In genomic region chr6:12576389-12576788, GRCh38 we compare ENCODE assay signal across 16 cellular contexts.
DNase-seq lines count a peak whose midpoint lies in the region; FAIRE-seq and TF ChIP-seq lines count a peak whose summit lies in the region.
"Had no signal": no experiment of that assay in that cellular context is flagged by ENCODE, and none has a peak within 500 bp of the region (broad histone marks: within the 10 kb centered on the region; RNA-seq: fewer than 3 reads in every experiment).

No MANE protein-coding gene starts in this region.

- H2BK5ac ChIP-seq in mesendoderm (ENCODE audit: low read length), result no peak overlapping the region

- H2BK120ac ChIP-seq in mesendoderm (ENCODE audit: low read depth, low read length), result no peak overlapping the region

- H4K20me1 ChIP-seq in GM23248 (ENCODE audit: insufficient read depth) (no peaks in the 10 kb centered on the region), fibroblast of lung (ENCODE audit: control insufficient read depth, extremely low read depth, insufficient read depth, low read length) (no peaks in the 10 kb centered on the region)

- no peak overlapping the region for H2AK5ac ChIP-seq in mesendoderm (ENCODE audit: low read length)

- no peak overlapping the region for H4K5ac ChIP-seq in mesendoderm (ENCODE audit: low read length)

- FAIRE-seq in TTC549 (lab: Jason Lieb, UNC), result peak; percentile 83
- FAIRE-seq: GM12878 had no signal

- H3K4me1 ChIP-seq in GM23248 (ENCODE audit: insufficient read depth) (peaks cover 52% of the 10 kb centered on the region), fibroblast of lung (ENCODE audit: control insufficient read depth, extremely low read depth, insufficient read depth, low read length) (peaks cover 13% of the 10 kb centered on the region), BE2C (no peaks in the 10 kb centered on the region), ascending aorta (peaks cover 0 to 4% of the 10 kb centered on the region in 2 donors), mesendoderm (ENCODE audit: control insufficient read depth, low read depth, low read length) (no peaks in the 10 kb centered on the region)
- H3K4me1 ChIP-seq: parathyroid adenoma had no signal

- H4K8ac ChIP-seq in mesendoderm (ENCODE audit: low read depth, low read length), result no peak overlapping the region

- WGBS in GM23248 (ENCODE audit: low coverage in 1 of 2, low lambda C conversion rate in 2 of 2, missing lambda C conversion rate in 2 of 2), 2 experiments, result 34 to 49% methylated on average over 2 of the region's 2 CpGs
- WGBS in mesendoderm (ENCODE audit: extremely low coverage, insufficient coverage, low lambda C conversion rate), result no CpG with 5 or more reads among the region's 2 CpGs

- no peak overlapping the region for H3K56ac ChIP-seq in mesendoderm (ENCODE audit: low read length)

- H3K9ac ChIP-seq in GM23248 (no peak overlapping the region), fibroblast of lung (ENCODE audit: insufficient read depth, low read length) (no peak overlapping the region), mesendoderm (ENCODE audit: low read length) (no peak overlapping the region)
- H3K9ac ChIP-seq: parathyroid adenoma had no signal

- H3K9me2 ChIP-seq in GM23248 (ENCODE audit: insufficient read depth), result no peaks in the 10 kb centered on the region

- H3F3A ChIP-seq in GM23248 (ENCODE audit: insufficient read depth), result peaks cover 37% of the 10 kb centered on the region

- H3K27ac ChIP-seq in GM23248 (no peak overlapping the region), fibroblast of lung (ENCODE audit: insufficient read depth, low read length) (no peak overlapping the region), ascending aorta (no peak overlapping the region), mesendoderm (ENCODE audit: low read depth, low read length) (no peak overlapping the region)
- H3K27ac ChIP-seq: C4-2B, parathyroid adenoma had no signal

- H3K4ac ChIP-seq in mesendoderm (ENCODE audit: low read depth, low read length), result no peak overlapping the region

- no peak overlapping the region for H3K18ac ChIP-seq in mesendoderm (ENCODE audit: low read length)

- no peaks in the 10 kb centered on the region for H3K9me3 ChIP-seq in GM23248 (ENCODE audit: low read depth)
- no peaks in the 10 kb centered on the region for H3K9me3 ChIP-seq in fibroblast of lung (ENCODE audit: control insufficient read depth, insufficient read depth, low read depth, low read length)
- no peaks in the 10 kb centered on the region for H3K9me3 ChIP-seq in BE2C
- H3K9me3 ChIP-seq in ascending aorta, result no peaks in the 10 kb centered on the region

- intact Hi-C loops in ascending aorta (cut with DNase I), result no loop called here

- TF ChIP-seq CTCF in fibroblast of lung (conservative IDR thresholded peaks at IDR 0.05 in 1 of 2, IDR thresholded peaks at IDR 0.05 in 1 of 2; ENCODE audit: low read depth in 1 of 2, low read length in 2 of 2) (no peak), BE2C (IDR thresholded peaks at IDR 0.05; ENCODE audit: low read depth, low read length) (no peak), ascending aorta (IDR thresholded peaks at IDR 0.05) (no peak)

- H3K36me3 ChIP-seq in GM23248 (ENCODE audit: low read depth) (no peaks in the 10 kb centered on the region), fibroblast of lung (ENCODE audit: control insufficient read depth, insufficient read depth, low read length) (no peaks in the 10 kb centered on the region), BE2C (no peaks in the 10 kb centered on the region), ascending aorta (no peaks in the 10 kb centered on the region), mesendoderm (ENCODE audit: control insufficient read depth, insufficient read depth, low read length) (no peaks in the 10 kb centered on the region)

- in situ Hi-C loops in GM23248 (cut with MboI), result no loop called here

- peak overlapping the region; percentile 17 for H3K4me3 ChIP-seq in GM23248
- H3K4me3 ChIP-seq in fibroblast of lung (replicated peaks in 1 of 4; ENCODE audit: control extremely low read depth in 1 of 4, insufficient read depth in 1 of 4, low read depth in 3 of 4, low read length in 4 of 4), result no peak overlapping the region
- no peak overlapping the region for H3K4me3 ChIP-seq in skeletal muscle cell (ENCODE audit: low read depth, low read length)
- no peak overlapping the region for H3K4me3 ChIP-seq in BE2C (ENCODE audit: low read depth, low read length)
- no peak overlapping the region for H3K4me3 ChIP-seq in ascending aorta
- H3K4me3 ChIP-seq in mesendoderm (ENCODE audit: low read length), result no peak overlapping the region
- H3K4me3 ChIP-seq: GM12878 had no signal

- no peaks in the 10 kb centered on the region for H3K27me3 ChIP-seq in GM23248 (replicated peaks; ENCODE audit: insufficient read depth)
- no peaks in the 10 kb centered on the region for H3K27me3 ChIP-seq in fibroblast of lung (ENCODE audit: control insufficient read depth, insufficient read depth, low read length)
- H3K27me3 ChIP-seq in BE2C, result no peaks in the 10 kb centered on the region
- no peaks in the 10 kb centered on the region for H3K27me3 ChIP-seq in ascending aorta
- no peaks in the 10 kb centered on the region for H3K27me3 ChIP-seq in mesendoderm (ENCODE audit: insufficient read depth, low read length, poor library complexity)

- H3K79me1 ChIP-seq in mesendoderm (ENCODE audit: low read length), result no peaks in the 10 kb centered on the region

- H3K79me2 ChIP-seq in GM23248 (ENCODE audit: insufficient read depth), result no peaks in the 10 kb centered on the region
- H3K79me2 ChIP-seq in fibroblast of lung (ENCODE audit: control insufficient read depth, insufficient read depth, low read length), result no peaks in the 10 kb centered on the region
- H3K79me2 ChIP-seq in mesendoderm (ENCODE audit: control insufficient read depth, insufficient read depth, low read length), result no peaks in the 10 kb centered on the region
- H3K79me2 ChIP-seq: parathyroid adenoma had no signal

- DNase-seq in GM23248 (peak; percentile 61), fibroblast of lung (ENCODE audit: low read depth in 2 of 2) (peak; percentile 67 to 87), skeletal muscle cell (ENCODE audit: low read depth) (peak; percentile 19), BE2C (no peak), ascending aorta (ENCODE audit: low spot score in 2 of 2) (no peak), mesendoderm (no peak)
- DNase-seq in effector CD4-positive, alpha-beta T cell, result no peak
- DNase-seq: activated CD4-positive, alpha-beta T cell treated with anti-CD3 and anti-CD28 coated beads, Interleukin-2, amount 10 ng/mL, durations not matched to agents 24 days and 14 days; activated T-cell treated with anti-CD3 and anti-CD28 coated beads, Interleukin-2, amount 50 U/mL, for 24 hours; islet precursor cell; NCI-H2081; T1000 had no signal

- H2AFZ ChIP-seq in GM23248 (no peak overlapping the region), fibroblast of lung (ENCODE audit: low read length) (no peak overlapping the region)
- H2AFZ ChIP-seq: parathyroid adenoma had no signal

- H3K4me2 ChIP-seq in GM23248 (ENCODE audit: unreplicated experiment) (peak overlapping the region; percentile 36), fibroblast of lung (ENCODE audit: extremely low read depth, insufficient read depth, low read length) (peak overlapping the region; percentile 29), mesendoderm (ENCODE audit: low read length) (no peak overlapping the region)

- H3K23ac ChIP-seq in mesendoderm (ENCODE audit: low read length), result no peak overlapping the region

- no peak overlapping the region for H2BK15ac ChIP-seq in mesendoderm (replicated peaks; ENCODE audit: low read depth)

Comparison
In these comparisons a context has a peak if more than half of its experiments do, and no peak if none do; other contexts are left out.
1. DNase-seq: peak in GM23248 (single experiment), fibroblast of lung (2 of 2) and skeletal muscle cell (single experiment); none in BE2C (single experiment), ascending aorta (0 of 2), mesendoderm (single experiment) and effector CD4-positive, alpha-beta T cell (single experiment).